ENCODE assay signal across 29 cellular contexts in genomic region chr1:188355847-188356246, GRCh38.
"Had no signal": no experiment of that assay in that cellular context is flagged by ENCODE, and none has a peak within 500 bp of the region (broad histone marks: within the 10 kb centered on the region; RNA-seq: fewer than 3 reads in every experiment).

No MANE protein-coding gene starts in this region.

- H3K9me3 Mint-ChIP-seq: nephron progenitor cell had no signal

- ATAC-seq: naive thymus-derived CD8-positive, alpha-beta T cell; natural killer cell treated with Interleukin-12 subunit alpha and Interleukin-12 subunit beta and Interleukin-15 and Interleukin-18, amount 100 ng/mL, for 72 hours; psoas muscle; right cardiac atrium; stimulated activated naive B cell treated with anti-CD40 and anti-IgM and Interleukin-4, amounts not matched to agents 10 μg/mL and 1 μg/mL and 100 μg/mL, for 72 hours; stimulated activated naive CD8-positive, alpha-beta T cell treated with anti-CD3 and anti-CD28 coated beads, Interleukin-15, amount 100 ng/mL, for 72 hours; stimulated activated naive CD8-positive, alpha-beta T cell treated with anti-CD3 and anti-CD28 coated beads, Interleukin-15, Interleukin-2, amounts not matched to agents 100 U/mL and 50 U/mL, for 24 hours had no signal

- FAIRE-seq: small intestine had no signal

- H3K79me2 ChIP-seq: parathyroid adenoma had no signal

- DNase-seq: naive B cell; naive thymus-derived CD8-positive, alpha-beta T cell; nephron progenitor cell; occipital lobe; ovary; posterior cingulate gyrus; psoas muscle; right cardiac atrium; right lobe of liver; sigmoid colon; small intestine; stimulated activated CD4-positive, alpha-beta T cell treated with anti-CD3 and anti-CD28 coated beads, Interleukin-15, amount 100 ng/mL, for 24 hours; stimulated activated CD4-positive, alpha-beta T cell treated with anti-CD3 and anti-CD28 coated beads, Interleukin-2, amount 100 ng/mL, for 24 hours; stimulated activated CD4-positive, alpha-beta T cell treated with anti-CD3 and anti-CD28 coated beads, Interleukin-2, amount 100 ng/mL, for 48 hours; stimulated activated CD4-positive, alpha-beta T cell treated with anti-CD3 and anti-CD28 coated beads, Interleukin-4, amount 100 ng/mL, for 24 hours; stimulated activated naive B cell treated with anti-CD40 and anti-IgM and Interleukin-4, amounts not matched to agents 10 μg/mL and 1 μg/mL and 100 μg/mL, for 72 hours; stimulated activated naive CD8-positive, alpha-beta T cell treated with anti-CD3 and anti-CD28 coated beads, Interleukin-15, amount 100 ng/mL, for 72 hours; stimulated activated naive CD8-positive, alpha-beta T cell treated with anti-CD3 and anti-CD28 coated beads, Interleukin-15, Interleukin-2, amounts not matched to agents 100 U/mL and 50 U/mL, for 24 hours; substantia nigra; testis; tibial artery; transverse colon; uterus had no signal

- H3K4me1 Mint-ChIP-seq: naive B cell; naive thymus-derived CD8-positive, alpha-beta T cell; nephron progenitor cell; neural crest cell; stimulated activated naive B cell treated with anti-CD40 and anti-IgM and Interleukin-4, amounts not matched to agents 10 μg/mL and 1 μg/mL and 100 μg/mL, for 72 hours; stimulated activated naive CD8-positive, alpha-beta T cell treated with anti-CD3 and anti-CD28 coated beads, Interleukin-15, amount 100 ng/mL, for 72 hours had no signal

- H3K4me3 Mint-ChIP-seq: naive B cell; naive thymus-derived CD8-positive, alpha-beta T cell; natural killer cell treated with Interleukin-12 subunit alpha and Interleukin-12 subunit beta and Interleukin-15 and Interleukin-18, amount 100 ng/mL, for 72 hours; nephron progenitor cell; neural crest cell; stimulated activated naive B cell treated with anti-CD40 and anti-IgM and Interleukin-4, amounts not matched to agents 10 μg/mL and 1 μg/mL and 100 μg/mL, for 72 hours; stimulated activated naive CD8-positive, alpha-beta T cell treated with anti-CD3 and anti-CD28 coated beads, Interleukin-15, amount 100 ng/mL, for 72 hours had no signal

- H3K4me3 ChIP-seq: ovary, psoas muscle, right lobe of liver, sigmoid colon, suprapubic skin, testis, tibial artery, transverse colon, upper lobe of left lung, uterus had no signal

- H2AFZ ChIP-seq: parathyroid adenoma had no signal

- H3K27me3 Mint-ChIP-seq: naive B cell; natural killer cell treated with Interleukin-12 subunit alpha and Interleukin-12 subunit beta and Interleukin-15 and Interleukin-18, amount 100 ng/mL, for 72 hours; progenitor cell of endocrine pancreas; stimulated activated naive B cell treated with anti-CD40 and anti-IgM and Interleukin-4, amounts not matched to agents 10 μg/mL and 1 μg/mL and 100 μg/mL, for 72 hours; stimulated activated naive CD8-positive, alpha-beta T cell treated with anti-CD3 and anti-CD28 coated beads, Interleukin-15, amount 100 ng/mL, for 72 hours had no signal

- H3K27me3 ChIP-seq: ovary, right lobe of liver, sigmoid colon, suprapubic skin, testis, tibial artery, transverse colon, upper lobe of left lung, uterus had no signal

- H3K9me3 ChIP-seq: ovary, right lobe of liver, testis, tibial artery, transverse colon, uterus had no signal

- H3K27ac Mint-ChIP-seq: naive B cell; naive thymus-derived CD8-positive, alpha-beta T cell; natural killer cell treated with Interleukin-12 subunit alpha and Interleukin-12 subunit beta and Interleukin-15 and Interleukin-18, amount 100 ng/mL, for 72 hours; nephron progenitor cell; progenitor cell of endocrine pancreas; stimulated activated naive B cell treated with anti-CD40 and anti-IgM and Interleukin-4, amounts not matched to agents 10 μg/mL and 1 μg/mL and 100 μg/mL, for 72 hours; stimulated activated naive CD8-positive, alpha-beta T cell treated with anti-CD3 and anti-CD28 coated beads, Interleukin-15, amount 100 ng/mL, for 72 hours had no signal

- H3K36me3 Mint-ChIP-seq: naive B cell; naive thymus-derived CD8-positive, alpha-beta T cell; stimulated activated naive B cell treated with anti-CD40 and anti-IgM and Interleukin-4, amounts not matched to agents 10 μg/mL and 1 μg/mL and 100 μg/mL, for 72 hours had no signal

- H3K27ac ChIP-seq: ovary, parathyroid adenoma, psoas muscle, right lobe of liver, sigmoid colon, suprapubic skin, testis, tibial artery, transverse colon, upper lobe of left lung, uterus had no signal

- H3K9ac ChIP-seq: parathyroid adenoma had no signal

- H3K36me3 ChIP-seq: ovary, right lobe of liver, sigmoid colon, suprapubic skin, tibial artery, transverse colon, upper lobe of left lung, uterus had no signal

- H3K4me1 ChIP-seq: parathyroid adenoma, psoas muscle, right lobe of liver, sigmoid colon, suprapubic skin, testis, tibial artery, transverse colon, upper lobe of left lung, uterus had no signal
